ENCODE assay signal across 10 cellular contexts in genomic region chr19:6527893-6528543, GRCh38. TPM values are rescaled to one million over a fixed set of nuclear protein-coding genes. Genes with fewer than 3 reads are reported as not detected.
A peak's percentile ranks its signal among the peaks of the same experiment; 100 is the strongest.
DNase-seq lines count a peak whose midpoint lies in the region; ATAC-seq and TF ChIP-seq lines count a peak whose summit lies in the region.
"Had no signal": no experiment of that assay in that cellular context is flagged by ENCODE, and none has a peak within 500 bp of the region (broad histone marks: within the 10 kb centered on the region; RNA-seq: fewer than 3 reads in every experiment).

No MANE protein-coding gene starts in this region.

- H3K36me3 Mint-ChIP-seq in nephron (ENCODE audit: low read depth): no peaks in the 10 kb centered on the region

- no peak for TF ChIP-seq CTCF in nephron (IDR thresholded peaks at IDR 0.05; ENCODE audit: unreplicated experiment in 3 of 3)
- no peak for TF ChIP-seq CTCF in left lung (IDR thresholded peaks at IDR 0.05)

- no peak overlapping the region for H3K27ac ChIP-seq in left lung

- H3K27me3 ChIP-seq in left lung: peaks cover 0 to 22% of the 10 kb centered on the region in 2 donors

- H3K27me3 Mint-ChIP-seq in nephron (ENCODE audit: low read depth): peaks cover 43% of the 10 kb centered on the region

- H3K9me3 Mint-ChIP-seq in nephron: peaks cover 4% of the 10 kb centered on the region
- H3K9me3 Mint-ChIP-seq: activated naive CD4-positive, alpha-beta T cell treated with anti-CD3 and anti-CD28 coated beads for 36 hours had no signal

- H3K4me3 ChIP-seq in left lung: no peak overlapping the region
- H3K4me3 ChIP-seq: esophagus squamous epithelium had no signal

- H3K4me1 ChIP-seq in left lung: peaks cover 4 to 40% of the 10 kb centered on the region in 2 donors

- no peaks in the 10 kb centered on the region for H3K9me3 ChIP-seq in left lung
- H3K9me3 ChIP-seq: esophagus squamous epithelium had no signal

- H3K4me3 Mint-ChIP-seq in nephron: peak overlapping the region in 2 of 3 experiments; percentile 1 to 39
- H3K4me3 Mint-ChIP-seq: activated naive CD4-positive, alpha-beta T cell treated with anti-CD3 and anti-CD28 coated beads for 36 hours had no signal

- peak; percentile 63 for ATAC-seq in GM18861 (IDR thresholded peaks at IDR 0.05; ENCODE audit: unreplicated experiment)
- ATAC-seq in GM21737 (IDR thresholded peaks at IDR 0.05; ENCODE audit: unreplicated experiment): peak; percentile 38
- peak; percentile 39 for ATAC-seq in HG03460 (IDR thresholded peaks at IDR 0.05; ENCODE audit: unreplicated experiment)
- no peak for ATAC-seq in left lung

- intact Hi-C loops in left lung (cut with DNase I): no loop called here

- H3K27ac Mint-ChIP-seq in nephron: no peak overlapping the region
- H3K27ac Mint-ChIP-seq: activated naive CD4-positive, alpha-beta T cell treated with anti-CD3 and anti-CD28 coated beads for 36 hours had no signal

- DNase-seq in activated CD4-positive, alpha-beta T cell treated with anti-CD3 and anti-CD28 coated beads for 1 hour: no peak
- DNase-seq in mucosa of gallbladder (ENCODE audit: low spot score): no peak
- DNase-seq in left lung: no peak
- DNase-seq: activated naive CD4-positive, alpha-beta T cell treated with anti-CD3 and anti-CD28 coated beads for 36 hours; esophagus squamous epithelium had no signal

- H3K36me3 ChIP-seq in left lung: no peaks in the 10 kb centered on the region
- H3K36me3 ChIP-seq: esophagus squamous epithelium had no signal

- H3K4me1 Mint-ChIP-seq in nephron: peaks cover 25% of the 10 kb centered on the region

RNA-seq across cellular contexts. Expression of gene TNFSF9, which starts 2.8 kb away (rescaled TPM):
- total RNA-seq in mucosa of gallbladder: 1.2 TPM
- total RNA-seq in left lung: 10 to 100 TPM in 1 of 2 donors, 1 to 10 TPM in 1; 5.5 to 10.2 TPM

RNA-seq across cellular contexts. Expression of gene TUBB4A, which starts 25.9 kb away (rescaled TPM):
- total RNA-seq in mucosa of gallbladder (1.8 TPM), left lung (under 1 TPM; 0.35 to 0.65 TPM)

RNA-seq across cellular contexts. Expression of gene DENND1C, which starts 46.4 kb away (rescaled TPM):
- total RNA-seq in mucosa of gallbladder: 8.0 TPM
- 10 to 100 TPM in 1 of 2 donors, 1 to 10 TPM in 1; 6.7 to 11.8 TPM for total RNA-seq in left lung
- total RNA-seq: M059J had no signal
